Comparison of ENCODE assay signal across 15 cellular contexts in the genomic region with DNA sequence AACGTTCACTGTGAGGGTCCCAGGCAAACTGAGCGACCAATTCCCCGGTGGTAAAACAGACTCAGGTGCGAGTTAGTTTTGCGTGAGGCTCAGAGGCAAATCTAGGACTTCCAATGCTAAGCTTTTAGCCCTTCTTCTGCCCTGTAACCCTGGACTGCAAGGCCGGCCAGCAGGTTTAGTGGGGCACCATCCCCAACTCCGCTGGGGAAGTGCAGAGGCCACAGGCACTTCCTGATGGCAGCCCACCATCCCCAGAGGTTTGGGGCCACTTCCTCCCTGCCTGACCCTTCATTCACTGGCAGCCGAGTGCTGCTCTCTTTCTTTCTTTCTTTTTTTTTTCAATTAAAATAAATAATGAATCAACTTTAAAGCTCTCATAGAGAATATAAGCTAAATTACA.
"Had no signal": no experiment of that assay in that cellular context is flagged by ENCODE, and none has a peak within 500 bp of the region (broad histone marks: within the 10 kb centered on the region; RNA-seq: fewer than 3 reads in every experiment).

No MANE protein-coding gene starts in this region.

- DNase-seq: activated CD4-positive, alpha-beta T cell treated with anti-CD3 and anti-CD28 coated beads, Interleukin-2, amount 50 U/mL, for 4 hours; activated gamma-delta T cell; activated T-cell treated with anti-CD3 and anti-CD28 coated beads, Interleukin-2, amount 50 U/mL, for 72 hours; body of pancreas; foreskin keratinocyte; hippocampal formation; lower lobe of right lung; naive thymus-derived CD8-positive, alpha-beta T cell; nucleus accumbens; stimulated activated CD4-positive, alpha-beta T cell treated with anti-CD3 and anti-CD28 coated beads, Interleukin-1b, Interleukin-23, amount 100 ng/mL, for 48 hours; transverse colon had no signal

- H3K27ac Mint-ChIP-seq: activated naive CD8-positive, alpha-beta T cell; activated T-cell treated with anti-CD3 and anti-CD28 coated beads, Interleukin-2, amount 50 U/mL, for 72 hours; naive thymus-derived CD8-positive, alpha-beta T cell; stimulated activated naive CD8-positive, alpha-beta T cell treated with anti-CD3 and anti-CD28 coated beads, Interleukin-15, Interleukin-2, amounts not matched to agents 100 ng/mL and 50 ng/mL, for 24 hours had no signal

- H3K9me3 Mint-ChIP-seq: activated T-cell treated with anti-CD3 and anti-CD28 coated beads, Interleukin-2, amount 50 U/mL, for 72 hours; stimulated activated naive CD8-positive, alpha-beta T cell treated with anti-CD3 and anti-CD28 coated beads, Interleukin-15, Interleukin-2, amounts not matched to agents 100 ng/mL and 50 ng/mL, for 24 hours had no signal

- H3K4me3 Mint-ChIP-seq: activated naive CD8-positive, alpha-beta T cell; activated T-cell treated with anti-CD3 and anti-CD28 coated beads, Interleukin-2, amount 50 U/mL, for 72 hours; naive thymus-derived CD8-positive, alpha-beta T cell; stimulated activated naive CD8-positive, alpha-beta T cell treated with anti-CD3 and anti-CD28 coated beads, Interleukin-15, Interleukin-2, amounts not matched to agents 100 ng/mL and 50 ng/mL, for 24 hours had no signal

- H3K27ac ChIP-seq: body of pancreas, dorsolateral prefrontal cortex, foreskin keratinocyte, lower lobe of right lung, transverse colon, vagina had no signal

- H3K36me3 Mint-ChIP-seq: activated naive CD8-positive, alpha-beta T cell; naive thymus-derived CD8-positive, alpha-beta T cell had no signal
